ENCODE assay signal across 9 cellular contexts in the genomic region with DNA sequence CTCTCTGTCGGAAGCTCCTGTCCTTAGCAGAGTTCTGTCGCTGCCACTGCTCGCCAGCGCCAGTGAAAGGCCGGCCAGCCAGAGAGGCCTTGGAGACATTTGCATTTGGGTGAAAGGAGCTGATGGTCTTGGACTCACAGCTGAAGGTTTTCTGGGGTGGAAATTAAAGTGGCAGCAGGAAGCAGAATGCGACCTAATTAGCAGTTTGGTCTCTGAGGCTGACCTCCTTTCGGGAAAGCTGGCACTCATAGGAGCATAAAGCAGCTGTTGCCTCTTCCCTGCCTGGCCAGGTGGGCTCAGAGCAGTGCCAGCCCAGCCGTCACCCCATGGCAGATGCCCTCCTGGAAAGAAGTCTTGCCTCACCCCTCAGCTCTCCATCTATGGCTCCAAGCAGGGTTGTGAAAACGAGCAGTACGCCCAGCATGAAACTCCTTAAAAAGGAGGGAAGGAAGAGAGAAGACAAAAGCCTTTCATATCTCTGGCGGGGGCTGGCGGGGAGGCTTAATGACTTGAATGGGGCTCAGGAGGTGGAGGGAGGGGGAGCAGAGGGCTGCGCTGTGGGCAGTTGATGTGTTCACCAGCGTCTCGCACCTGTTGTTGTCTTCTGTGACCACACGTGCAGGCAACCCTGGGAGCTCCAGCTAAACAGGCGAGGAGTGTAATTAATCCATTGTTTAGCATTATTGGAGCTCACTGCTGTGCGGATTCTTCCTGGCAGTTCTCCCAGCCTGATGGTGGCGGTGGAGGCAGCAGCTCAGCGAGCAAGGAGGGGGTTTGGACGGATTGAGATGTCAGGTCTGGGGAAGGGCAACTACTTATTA.
DNase-seq lines count a peak whose midpoint lies in the region; ATAC-seq lines count a peak whose summit lies in the region.
"Had no signal": no experiment of that assay in that cellular context is flagged by ENCODE, and none has a peak within 500 bp of the region (broad histone marks: within the 10 kb centered on the region; RNA-seq: fewer than 3 reads in every experiment).

No MANE protein-coding gene starts in this region.

- H3K9ac ChIP-seq in iPS-18a (ENCODE audit: low read length): peak overlapping the region; percentile 37

- no peaks in the 10 kb centered on the region for H3K27me3 ChIP-seq in iPS-18a (ENCODE audit: control insufficient read depth, insufficient read depth, low read length)

- H3K4me1 ChIP-seq in iPS-18a (ENCODE audit: control insufficient read depth, low read depth, low read length): peaks cover 11% of the 10 kb centered on the region
- H3K4me1 ChIP-seq: HAP-1 had no signal

- H3K36me3 ChIP-seq in iPS-18a (ENCODE audit: control insufficient read depth, low read depth, low read length): no peaks in the 10 kb centered on the region
- H3K36me3 ChIP-seq: HAP-1 had no signal

- no peak for ATAC-seq in HG03095 (IDR thresholded peaks at IDR 0.05; ENCODE audit: unreplicated experiment)
- ATAC-seq in HG02759 (IDR thresholded peaks at IDR 0.05; ENCODE audit: unreplicated experiment): no peak
- ATAC-seq: Panc1 had no signal

- peaks cover 14% of the 10 kb centered on the region for H3K9me3 ChIP-seq in iPS-18a (ENCODE audit: control insufficient read depth, low read depth, low read length)
- H3K9me3 ChIP-seq: HAP-1 had no signal

- H3K4me3 ChIP-seq in iPS-18a (ENCODE audit: low read length): peak overlapping the region; percentile 7
- H3K4me3 ChIP-seq: HAP-1 had no signal

- DNase-seq in NCI-H1105 treated with DMSO at 0.1 percent for 48 hours (lab: John Stamatoyannopoulos, UW) (peak; percentile 90), NCI-H526 treated with DMSO at 0.1 percent for 48 hours (lab: John Stamatoyannopoulos, UW) (peak; percentile 3), superior temporal gyrus (ENCODE audit: extremely low spot score) (peak; percentile 25)
- no peak for DNase-seq in activated naive CD4-positive, alpha-beta T cell (lab: John Stamatoyannopoulos, UW)

- H3K27ac ChIP-seq in iPS-18a (ENCODE audit: low read length): peak overlapping the region; percentile 48

Comparison
In these comparisons a context has a peak if more than half of its experiments do, and no peak if none do; other contexts are left out.
1. DNase-seq: peak in NCI-H1105 treated with DMSO at 0.1 percent for 48 hours (single experiment), NCI-H526 treated with DMSO at 0.1 percent for 48 hours (single experiment) and superior temporal gyrus (single experiment); none in activated naive CD4-positive, alpha-beta T cell (0 of 4).